In the genomic region with DNA sequence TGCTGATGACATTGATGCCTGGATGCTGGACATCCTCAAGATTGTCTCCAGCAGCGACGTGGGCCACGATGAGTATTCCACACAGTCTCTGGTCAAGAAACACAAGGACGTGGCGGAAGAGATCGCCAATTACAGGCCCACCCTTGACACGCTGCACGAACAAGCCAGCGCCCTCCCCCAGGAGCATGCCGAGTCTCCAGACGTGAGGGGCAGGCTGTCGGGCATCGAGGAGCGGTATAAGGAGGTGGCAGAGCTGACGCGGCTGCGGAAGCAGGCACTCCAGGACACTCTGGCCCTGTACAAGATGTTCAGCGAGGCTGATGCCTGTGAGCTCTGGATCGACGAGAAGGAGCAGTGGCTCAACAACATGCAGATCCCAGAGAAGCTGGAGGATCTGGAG, we compare ENCODE assay signal across 20 cellular contexts.
DNase-seq lines count a peak whose midpoint lies in the region; ATAC-seq, FAIRE-seq and TF ChIP-seq lines count a peak whose summit lies in the region.
"Had no signal": no experiment of that assay in that cellular context is flagged by ENCODE, and none has a peak within 500 bp of the region (broad histone marks: within the 10 kb centered on the region; RNA-seq: fewer than 3 reads in every experiment).

No MANE protein-coding gene starts in this region.

- intact Hi-C loops in PC-3 (cut with micrococcal nuclease) = no loop called here
- intact Hi-C loops in dorsolateral prefrontal cortex (cut with DNase I) = no loop called here
- intact Hi-C loops in pancreas (cut with DNase I) = no loop called here

- WGBS in pancreas, 2 donors = 94 to 95% methylated on average over 20 of the region's 20 CpGs

- CTCF ChIA-PET in PC-3 (lab: Charles Lee) = no interaction called here

- H4K20me1 ChIP-seq in BLaER1 = peaks cover 22% of the 10 kb centered on the region; the same call in 1 of the 2 replicates
- 0 out of 2 replicates have a peak, but pooled peaks cover 5% of the 10 kb centered on the region for H4K20me1 ChIP-seq in PC-3 (ENCODE audit: low read length)

- FAIRE-seq in pancreas (lab: Jason Lieb, UNC) = no peak

- H3K9ac ChIP-seq in BLaER1 = peak overlapping the region; percentile 13; the same call in 1 of the 2 replicates
- H3K9ac ChIP-seq in PC-3 (ENCODE audit: low read length) = no peak overlapping the region
- H3K9ac ChIP-seq: neural progenitor cell had no signal

- H3K4me3 ChIP-seq in BLaER1 = peak overlapping the region; percentile 16; the same call in 1 of the 2 replicates
- no peak overlapping the region for H3K4me3 ChIP-seq in PC-3 (ENCODE audit: low read length)
- no peak overlapping the region for H3K4me3 ChIP-seq in dorsolateral prefrontal cortex
- H3K4me3 ChIP-seq in pancreas = no peak overlapping the region
- H3K4me3 ChIP-seq: neural progenitor cell, uterus had no signal

- TSS peak; percentile 46 for BruUV-seq in PC-3 (replicated peaks; lab: Mats Ljungman, UMichigan)

- H3K27me3 ChIP-seq in BLaER1 (no peaks in the 10 kb centered on the region), PC-3 (ENCODE audit: low read length) (no peaks in the 10 kb centered on the region), dorsolateral prefrontal cortex (no peaks in the 10 kb centered on the region), pancreas (no peaks in the 10 kb centered on the region)
- H3K27me3 ChIP-seq: neural progenitor cell, uterus had no signal

- DNase-seq in PC-3 (no peak), dorsolateral prefrontal cortex (no peak), pancreas (peak in 1 of 6 donors; percentile 47), NCI-H345 treated with DMSO at 0.1 percent for 48 hours (lab: John Stamatoyannopoulos, UW; ENCODE audit: unreplicated experiment) (no peak), dermis blood vessel endothelial cell (no peak), GM13976 (ENCODE audit: low spot score) (no peak)
- DNase-seq: activated CD4-positive, alpha-beta memory T cell treated with anti-CD3 and anti-CD28 coated beads, Interleukin-2, amount 10 ng/mL, durations not matched to agents 7 days and 5 days; activated T-cell treated with anti-CD3 and anti-CD28 coated beads, Interleukin-2, amount 50 U/mL, for 4 hours; AML-193; HCEC 1CT; immature natural killer cell; NCI-H1092 treated with DMSO at 0.1 percent for 48 hours; NCI-H2081 treated with DMSO at 0.1 percent for 48 hours; NCI-H524; SIG-M5; T-helper 2 cell; uterus had no signal

- H3K27ac ChIP-seq in BLaER1 (peak overlapping the region; percentile 87), PC-3 (ENCODE audit: low read length) (no peak overlapping the region), dorsolateral prefrontal cortex (peak overlapping the region in 46 of 59 donors; percentile 2 to 80 (median 56)), pancreas (peak overlapping the region; percentile 46 to 83 (median 74))
- H3K27ac ChIP-seq: neural progenitor cell had no signal

- ATAC-seq in PC-3 (no peak), pancreas (no peak), HG03565 (IDR thresholded peaks at IDR 0.05; ENCODE audit: unreplicated experiment) (no peak)

- H3K36me3 ChIP-seq in BLaER1 (peaks cover 93% of the 10 kb centered on the region), PC-3 (ENCODE audit: low read depth, low read length) (peaks cover 91% of the 10 kb centered on the region), pancreas (peaks cover 3 to 85% (median 48%) of the 10 kb centered on the region in 3 donors)
- H3K36me3 ChIP-seq: neural progenitor cell, uterus had no signal

- H3K4me1 ChIP-seq in BLaER1 (peaks cover 99% of the 10 kb centered on the region), PC-3 (ENCODE audit: insufficient read depth, low read length) (no peaks in the 10 kb centered on the region), pancreas (peaks cover 15 to 26% (median 16%) of the 10 kb centered on the region in 3 donors)
- H3K4me1 ChIP-seq: neural progenitor cell had no signal

- peaks cover 7% of the 10 kb centered on the region; the same call in 1 of the 2 replicates for H3K79me2 ChIP-seq in PC-3 (ENCODE audit: low read length)

- POLR2A ChIA-PET in PC-3 (lab: Charles Lee; ENCODE audit: unreplicated experiment) = no interaction called here

- H2AFZ ChIP-seq in PC-3 (ENCODE audit: low read length) = no peak overlapping the region
- H2AFZ ChIP-seq: neural progenitor cell had no signal

- no peak for TF ChIP-seq CTCF in PC-3 (conservative IDR thresholded peaks at IDR 0.05; ENCODE audit: low read depth, low read length)
- TF ChIP-seq CTCF in dorsolateral prefrontal cortex (IDR thresholded peaks at IDR 0.05 in 54 of 56, conservative IDR thresholded peaks at IDR 0.05 in 2 of 56; ENCODE audit: low read depth in 1 of 56, partially characterized antibody in 56 of 56) = no peak
- TF ChIP-seq CTCF in pancreas (IDR thresholded peaks at IDR 0.05) = no peak
- no peak for TF ChIP-seq CTCF in GM13976 (IDR thresholded peaks at IDR 0.05; ENCODE audit: borderline replicate concordance, control extremely low read depth, extremely low read depth, insufficient read depth, missing control alignments)

- H3K4me2 ChIP-seq in BLaER1 (peak overlapping the region; percentile 84), PC-3 (ENCODE audit: low read length) (no peak overlapping the region)
- H3K4me2 ChIP-seq: neural progenitor cell had no signal

- H3K9me2 ChIP-seq in PC-3 (replicated peaks; ENCODE audit: low read length) = no peaks in the 10 kb centered on the region

- H3K9me3 ChIP-seq in BLaER1 (no peaks in the 10 kb centered on the region), PC-3 (ENCODE audit: low read length) (no peaks in the 10 kb centered on the region), pancreas (no peaks in the 10 kb centered on the region)
- H3K9me3 ChIP-seq: uterus had no signal

- H3F3A ChIP-seq in PC-3 (ENCODE audit: low read length, unreplicated experiment) = no peaks in the 10 kb centered on the region

- in situ Hi-C loops in GM13976 (cut with MboI; ENCODE audit: low sequenced_read_pairs, unreplicated experiment) = no loop called here
